In genomic region chr4:73868206-73869129, GRCh38 we compare ENCODE assay signal across 9 cellular contexts. TPM values are rescaled to one million over a fixed set of nuclear protein-coding genes. Genes with fewer than 3 reads are reported as not detected.
A peak's percentile ranks its signal among the peaks of the same experiment; 100 is the strongest.
DNase-seq lines count a peak whose midpoint lies in the region; ATAC-seq, FAIRE-seq and TF ChIP-seq lines count a peak whose summit lies in the region.
"Had no signal": no experiment of that assay in that cellular context is flagged by ENCODE, and none has a peak within 500 bp of the region (broad histone marks: within the 10 kb centered on the region; RNA-seq: fewer than 3 reads in every experiment).

No MANE protein-coding gene starts in this region.

- H3K4me3 ChIP-seq in bronchial epithelial cell (ENCODE audit: low read depth, low read length) = peak overlapping the region; percentile 62
- H3K4me3 ChIP-seq in skin epidermis = peak overlapping the region; percentile 31 to 47 (median 43)

- no peak for TF ChIP-seq CTCF in bronchial epithelial cell (IDR thresholded peaks at IDR 0.05; ENCODE audit: insufficient read depth, low read length, severe bottlenecking)
- no peak for TF ChIP-seq CTCF in activated CD8-positive, alpha-beta T cell treated with anti-CD3 and anti-CD28 coated beads for 36 hours (IDR thresholded peaks at IDR 0.05)

- peak; percentile 18 for DNase-seq in HEK293T (ENCODE audit: extremely low spot score)
- DNase-seq in bronchial epithelial cell (ENCODE audit: low read depth) = peak; percentile 30
- DNase-seq in islet precursor cell = peak; percentile 57
- DNase-seq in activated CD8-positive, alpha-beta T cell treated with anti-CD3 and anti-CD28 coated beads for 36 hours = no peak
- no peak for DNase-seq in DMS114 treated with DMSO at 0.1 percent for 48 hours (lab: John Stamatoyannopoulos, UW; ENCODE audit: unreplicated experiment)
- DNase-seq in NCI-H526 treated with DMSO at 0.1 percent for 48 hours (lab: John Stamatoyannopoulos, UW) = no peak
- DNase-seq in cerebellar nuclear complex (lab: John Stamatoyannopoulos, UW) = no peak
- DNase-seq: cortex of kidney had no signal

- H3K27me3 Mint-ChIP-seq in activated CD8-positive, alpha-beta T cell treated with anti-CD3 and anti-CD28 coated beads for 36 hours = peaks cover 26% of the 10 kb centered on the region

- peak overlapping the region in 11 of 21 experiments; percentile 49 to 82 (median 63) for H3K27ac ChIP-seq in skin epidermis

- H3K9me3 Mint-ChIP-seq in activated CD8-positive, alpha-beta T cell treated with anti-CD3 and anti-CD28 coated beads for 36 hours = no peaks in the 10 kb centered on the region

- no peak for FAIRE-seq in bronchial epithelial cell (lab: Jason Lieb, UNC)

- no peaks in the 10 kb centered on the region for H3K36me3 ChIP-seq in bronchial epithelial cell (ENCODE audit: control insufficient read depth, insufficient read depth, low read length)

- ATAC-seq in activated CD8-positive, alpha-beta T cell treated with anti-CD3 and anti-CD28 coated beads for 36 hours = no peak

- H3K4me1 Mint-ChIP-seq in activated CD8-positive, alpha-beta T cell treated with anti-CD3 and anti-CD28 coated beads for 36 hours (ENCODE audit: low read depth) = peaks cover 4% of the 10 kb centered on the region

- intact Hi-C loops in activated CD8-positive, alpha-beta T cell treated with anti-CD3 and anti-CD28 coated beads for 36 hours (cut with micrococcal nuclease) = no loop called here

- CTCF ChIA-PET in HEK293T (lab: Yijun Ruan, JAX) = interaction anchor here (0.7 to 0.8 kb wide), 2 partner anchors 9 kb away, joined by 3 read pairs; no protein-coding TSS in a partner anchor
- CTCF ChIA-PET in activated CD8-positive, alpha-beta T cell treated with anti-CD3 and anti-CD28 coated beads for 36 hours (lab: Charles Lee) = interaction anchor here (0.6 kb wide), 1 partner anchor 13 kb away, joined by 3 read pairs; no protein-coding TSS in a partner anchor

- no peak overlapping the region for H3K27ac Mint-ChIP-seq in activated CD8-positive, alpha-beta T cell treated with anti-CD3 and anti-CD28 coated beads for 36 hours

- POLR2A ChIA-PET in HEK293T (lab: Yijun Ruan, JAX) = no interaction called here
- POLR2A ChIA-PET in activated CD8-positive, alpha-beta T cell treated with anti-CD3 and anti-CD28 coated beads for 36 hours (lab: Charles Lee) = no interaction called here

- no peaks in the 10 kb centered on the region for H3K36me3 Mint-ChIP-seq in activated CD8-positive, alpha-beta T cell treated with anti-CD3 and anti-CD28 coated beads for 36 hours (ENCODE audit: low read depth)

- H3K27me3 ChIP-seq in bronchial epithelial cell (ENCODE audit: control insufficient read depth, insufficient read depth, low read length) = no peaks in the 10 kb centered on the region

- H3K4me3 Mint-ChIP-seq in activated CD8-positive, alpha-beta T cell treated with anti-CD3 and anti-CD28 coated beads for 36 hours = no peak overlapping the region

TF ChIP-seq in HEK293T, 16 proteins besides CTCF, POLR2A, EP300 and RAD21:
- TF ChIP-seq TARDBP (IDR thresholded peaks at IDR 0.05) (no peak), ARNT (IDR thresholded peaks at IDR 0.05) (no peak), NFRKB (IDR thresholded peaks at IDR 0.05) (no peak), CTBP1 (IDR thresholded peaks at IDR 0.05; ENCODE audit: borderline replicate concordance) (no peak), PKNOX1 (IDR thresholded peaks at IDR 0.05) (no peak), SP1 (IDR thresholded peaks at IDR 0.05) (no peak), L3MBTL2 (conservative IDR thresholded peaks at IDR 0.05) (no peak), FOXK2 (IDR thresholded peaks at IDR 0.05) (no peak), BHLHE40 (IDR thresholded peaks at IDR 0.05; ENCODE audit: borderline replicate concordance) (no peak), SUZ12 (IDR thresholded peaks at IDR 0.05) (no peak), FOXA1 (IDR thresholded peaks at IDR 0.05) (no peak), FOXM1 (IDR thresholded peaks at IDR 0.05; ENCODE audit: borderline replicate concordance) (no peak), ELF4 (IDR thresholded peaks at IDR 0.05) (no peak), ZNF384 (IDR thresholded peaks at IDR 0.05) (no peak)

RNA-seq across cellular contexts. Expression of gene CXCL1, which starts 0.7 kb away (rescaled TPM):
- 4.2 and 5.2 TPM in 2 replicates for total RNA-seq in bronchial epithelial cell
- not detected for total RNA-seq in activated CD8-positive, alpha-beta T cell treated with anti-CD3 and anti-CD28 coated beads for 36 hours

RNA-seq across cellular contexts. Expression of gene PF4V1, which starts 15.4 kb away (rescaled TPM):
- 1.6 TPM in 1 of 2 replicates, not detected in the other for total RNA-seq in bronchial epithelial cell
- total RNA-seq in activated CD8-positive, alpha-beta T cell treated with anti-CD3 and anti-CD28 coated beads for 36 hours = not detected

RNA-seq across cellular contexts. Expression of gene CXCL6, which starts 32.0 kb away (rescaled TPM):
- 0.26 TPM in 1 of 2 replicates, not detected in the other for total RNA-seq in bronchial epithelial cell
- total RNA-seq in activated CD8-positive, alpha-beta T cell treated with anti-CD3 and anti-CD28 coated beads for 36 hours = not detected

Comparison
In these comparisons a context has a peak if more than half of its experiments do, and no peak if none do; other contexts are left out.
1. DNase-seq: peak in HEK293T (single experiment), bronchial epithelial cell (single experiment) and islet precursor cell (single experiment); none in activated CD8-positive, alpha-beta T cell treated with anti-CD3 and anti-CD28 coated beads for 36 hours (single experiment), DMS114 treated with DMSO at 0.1 percent for 48 hours (single experiment), NCI-H526 treated with DMSO at 0.1 percent for 48 hours (single experiment) and cerebellar nuclear complex (0 of 2).